Comparison of ENCODE assay signal across 1 cellular context in the genomic region with DNA sequence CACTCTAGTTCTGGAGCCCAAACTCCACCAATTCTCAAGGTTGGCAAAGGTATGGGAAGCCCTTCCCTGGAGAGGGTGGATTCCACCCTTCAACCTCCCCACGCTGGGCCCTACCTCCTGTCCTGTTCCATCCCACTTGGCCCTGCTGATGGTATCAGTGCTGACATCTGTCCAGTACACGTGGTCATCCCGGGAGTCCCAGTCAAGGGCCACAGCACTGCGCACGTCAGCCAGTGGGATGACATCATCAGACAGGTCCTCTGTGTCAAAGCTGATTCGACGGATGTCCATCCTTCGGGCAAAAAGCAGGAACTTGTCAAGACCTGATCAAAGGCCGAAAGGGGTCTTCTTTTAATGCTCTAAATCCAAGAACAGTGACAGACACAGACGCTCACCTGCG.
A peak's percentile ranks its signal among the peaks of the same experiment; 100 is the strongest.
TF ChIP-seq lines count a peak whose summit lies in the region.

No MANE protein-coding gene starts in this region.

TF ChIP-seq in K562, 482 proteins besides CTCF, POLR2A, EP300 and RAD21 (continued from another document and continues in another):
- TF ChIP-seq, protein P1, sequence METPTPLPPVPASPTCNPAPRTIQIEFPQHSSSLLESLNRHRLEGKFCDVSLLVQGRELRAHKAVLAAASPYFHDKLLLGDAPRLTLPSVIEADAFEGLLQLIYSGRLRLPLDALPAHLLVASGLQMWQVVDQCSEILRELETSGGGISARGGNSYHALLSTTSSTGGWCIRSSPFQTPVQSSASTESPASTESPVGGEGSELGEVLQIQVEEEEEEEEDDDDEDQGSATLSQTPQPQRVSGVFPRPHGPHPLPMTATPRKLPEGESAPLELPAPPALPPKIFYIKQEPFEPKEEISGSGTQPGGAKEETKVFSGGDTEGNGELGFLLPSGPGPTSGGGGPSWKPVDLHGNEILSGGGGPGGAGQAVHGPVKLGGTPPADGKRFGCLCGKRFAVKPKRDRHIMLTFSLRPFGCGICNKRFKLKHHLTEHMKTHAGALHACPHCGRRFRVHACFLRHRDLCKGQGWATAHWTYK (CRISPR knock-in tag; IDR thresholded peaks at IDR 0.05) = no peak
- TF ChIP-seq ZNF232 (CRISPR knock-in tag; IDR thresholded peaks at IDR 0.05) (no peak), YBX1 (IDR thresholded peaks at IDR 0.05) (no peak), ZC3H4 (CRISPR knock-in tag; IDR thresholded peaks at IDR 0.05; ENCODE audit: borderline replicate concordance) (no peak), ZNF507 (tag; conservative IDR thresholded peaks at IDR 0.05) (no peak), HSF4 (CRISPR knock-in tag; IDR thresholded peaks at IDR 0.05; ENCODE audit: borderline replicate concordance) (no peak), GABPB2 (CRISPR knock-in tag; conservative IDR thresholded peaks at IDR 0.05) (no peak), TAF9B (IDR thresholded peaks at IDR 0.05; ENCODE audit: partially characterized antibody) (no peak), U2AF1 (optimal IDR thresholded peaks at IDR 0.05; ENCODE audit: low read depth, low read length) (no peak), MYC (IDR thresholded peaks at IDR 0.05; ENCODE audit: low read depth, low read length) (peak; percentile 90), MYC (CRISPR knock-in tag; IDR thresholded peaks at IDR 0.05; ENCODE audit: borderline replicate concordance, low read depth) (no peak), EP400 (IDR thresholded peaks at IDR 0.05) (peak; percentile 38; the same call in 1 of the 2 replicates), ZNF444 (CRISPR knock-in tag; IDR thresholded peaks at IDR 0.05) (no peak), JUN (IDR thresholded peaks at IDR 0.05; ENCODE audit: borderline replicate concordance, low read depth, low read length) (peak; percentile 88), JUN (CRISPR knock-in tag; IDR thresholded peaks at IDR 0.05; ENCODE audit: borderline replicate concordance) (no peak), BDP1 (IDR thresholded peaks at IDR 0.05; ENCODE audit: insufficient read depth, insufficient read length) (no peak), NFRKB (IDR thresholded peaks at IDR 0.05; ENCODE audit: low read depth) (no peak), ETV1 (tag; conservative IDR thresholded peaks at IDR 0.05; ENCODE audit: low read depth) (no peak), ETV5 (CRISPR knock-in tag; IDR thresholded peaks at IDR 0.05; ENCODE audit: low read depth) (no peak), SAFB (IDR thresholded peaks at IDR 0.05; ENCODE audit: borderline replicate concordance, low read depth, low read length) (no peak), DACH1 (IDR thresholded peaks at IDR 0.05; ENCODE audit: partially characterized antibody) (no peak), BRCA1 (IDR thresholded peaks at IDR 0.05) (no peak), BRCA1 (CRISPR knock-in tag; IDR thresholded peaks at IDR 0.05) (no peak), ZNF436 (CRISPR knock-in tag; IDR thresholded peaks at IDR 0.05) (no peak), TCF3 (CRISPR knock-in tag; IDR thresholded peaks at IDR 0.05) (no peak), ZNF57 (CRISPR knock-in tag; IDR thresholded peaks at IDR 0.05) (no peak), NEUROD1 (IDR thresholded peaks at IDR 0.05; ENCODE audit: borderline replicate concordance, low read depth, low read length, partially characterized antibody) (no peak), HDGF (IDR thresholded peaks at IDR 0.05) (no peak), ZNF23 (CRISPR knock-in tag; IDR thresholded peaks at IDR 0.05) (no peak)
- TF ChIP-seq, protein P2, sequence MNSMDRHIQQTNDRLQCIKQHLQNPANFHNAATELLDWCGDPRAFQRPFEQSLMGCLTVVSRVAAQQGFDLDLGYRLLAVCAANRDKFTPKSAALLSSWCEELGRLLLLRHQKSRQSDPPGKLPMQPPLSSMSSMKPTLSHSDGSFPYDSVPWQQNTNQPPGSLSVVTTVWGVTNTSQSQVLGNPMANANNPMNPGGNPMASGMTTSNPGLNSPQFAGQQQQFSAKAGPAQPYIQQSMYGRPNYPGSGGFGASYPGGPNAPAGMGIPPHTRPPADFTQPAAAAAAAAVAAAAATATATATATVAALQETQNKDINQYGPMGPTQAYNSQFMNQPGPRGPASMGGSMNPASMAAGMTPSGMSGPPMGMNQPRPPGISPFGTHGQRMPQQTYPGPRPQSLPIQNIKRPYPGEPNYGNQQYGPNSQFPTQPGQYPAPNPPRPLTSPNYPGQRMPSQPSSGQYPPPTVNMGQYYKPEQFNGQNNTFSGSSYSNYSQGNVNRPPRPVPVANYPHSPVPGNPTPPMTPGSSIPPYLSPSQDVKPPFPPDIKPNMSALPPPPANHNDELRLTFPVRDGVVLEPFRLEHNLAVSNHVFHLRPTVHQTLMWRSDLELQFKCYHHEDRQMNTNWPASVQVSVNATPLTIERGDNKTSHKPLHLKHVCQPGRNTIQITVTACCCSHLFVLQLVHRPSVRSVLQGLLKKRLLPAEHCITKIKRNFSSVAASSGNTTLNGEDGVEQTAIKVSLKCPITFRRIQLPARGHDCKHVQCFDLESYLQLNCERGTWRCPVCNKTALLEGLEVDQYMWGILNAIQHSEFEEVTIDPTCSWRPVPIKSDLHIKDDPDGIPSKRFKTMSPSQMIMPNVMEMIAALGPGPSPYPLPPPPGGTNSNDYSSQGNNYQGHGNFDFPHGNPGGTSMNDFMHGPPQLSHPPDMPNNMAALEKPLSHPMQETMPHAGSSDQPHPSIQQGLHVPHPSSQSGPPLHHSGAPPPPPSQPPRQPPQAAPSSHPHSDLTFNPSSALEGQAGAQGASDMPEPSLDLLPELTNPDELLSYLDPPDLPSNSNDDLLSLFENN (IDR thresholded peaks at IDR 0.05; ENCODE audit: low read depth in 2 of 2, low read length in 2 of 2) = no peak
- TF ChIP-seq, protein P3, sequence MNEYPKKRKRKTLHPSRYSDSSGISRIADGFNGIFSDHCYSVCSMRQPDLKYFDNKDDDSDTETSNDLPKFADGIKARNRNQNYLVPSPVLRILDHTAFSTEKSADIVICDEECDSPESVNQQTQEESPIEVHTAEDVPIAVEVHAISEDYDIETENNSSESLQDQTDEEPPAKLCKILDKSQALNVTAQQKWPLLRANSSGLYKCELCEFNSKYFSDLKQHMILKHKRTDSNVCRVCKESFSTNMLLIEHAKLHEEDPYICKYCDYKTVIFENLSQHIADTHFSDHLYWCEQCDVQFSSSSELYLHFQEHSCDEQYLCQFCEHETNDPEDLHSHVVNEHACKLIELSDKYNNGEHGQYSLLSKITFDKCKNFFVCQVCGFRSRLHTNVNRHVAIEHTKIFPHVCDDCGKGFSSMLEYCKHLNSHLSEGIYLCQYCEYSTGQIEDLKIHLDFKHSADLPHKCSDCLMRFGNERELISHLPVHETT (CRISPR knock-in tag; conservative IDR thresholded peaks at IDR 0.05 in 1 of 2, IDR thresholded peaks at IDR 0.05 in 1 of 2) = no peak
- TF ChIP-seq, protein P4, sequence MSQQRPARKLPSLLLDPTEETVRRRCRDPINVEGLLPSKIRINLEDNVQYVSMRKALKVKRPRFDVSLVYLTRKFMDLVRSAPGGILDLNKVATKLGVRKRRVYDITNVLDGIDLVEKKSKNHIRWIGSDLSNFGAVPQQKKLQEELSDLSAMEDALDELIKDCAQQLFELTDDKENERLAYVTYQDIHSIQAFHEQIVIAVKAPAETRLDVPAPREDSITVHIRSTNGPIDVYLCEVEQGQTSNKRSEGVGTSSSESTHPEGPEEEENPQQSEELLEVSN (IDR thresholded peaks at IDR 0.05; ENCODE audit: borderline replicate concordance in 1 of 2, extremely low read depth in 1 of 2, insufficient read depth in 1 of 2, insufficient read length in 1 of 2, low read depth in 1 of 2, low read length in 1 of 2, poor library complexity in 1 of 2, severe bottlenecking in 1 of 2) = no peak
- TF ChIP-seq, protein P5, sequence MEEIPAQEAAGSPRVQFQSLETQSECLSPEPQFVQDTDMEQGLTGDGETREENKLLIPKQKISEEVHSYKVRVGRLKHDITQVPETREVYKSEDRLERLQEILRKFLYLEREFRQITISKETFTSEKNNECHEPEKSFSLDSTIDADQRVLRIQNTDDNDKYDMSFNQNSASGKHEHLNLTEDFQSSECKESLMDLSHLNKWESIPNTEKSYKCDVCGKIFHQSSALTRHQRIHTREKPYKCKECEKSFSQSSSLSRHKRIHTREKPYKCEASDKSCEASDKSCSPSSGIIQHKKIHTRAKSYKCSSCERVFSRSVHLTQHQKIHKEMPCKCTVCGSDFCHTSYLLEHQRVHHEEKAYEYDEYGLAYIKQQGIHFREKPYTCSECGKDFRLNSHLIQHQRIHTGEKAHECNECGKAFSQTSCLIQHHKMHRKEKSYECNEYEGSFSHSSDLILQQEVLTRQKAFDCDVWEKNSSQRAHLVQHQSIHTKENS (CRISPR knock-in tag; IDR thresholded peaks at IDR 0.05) = no peak
- TF ChIP-seq, protein P6, sequence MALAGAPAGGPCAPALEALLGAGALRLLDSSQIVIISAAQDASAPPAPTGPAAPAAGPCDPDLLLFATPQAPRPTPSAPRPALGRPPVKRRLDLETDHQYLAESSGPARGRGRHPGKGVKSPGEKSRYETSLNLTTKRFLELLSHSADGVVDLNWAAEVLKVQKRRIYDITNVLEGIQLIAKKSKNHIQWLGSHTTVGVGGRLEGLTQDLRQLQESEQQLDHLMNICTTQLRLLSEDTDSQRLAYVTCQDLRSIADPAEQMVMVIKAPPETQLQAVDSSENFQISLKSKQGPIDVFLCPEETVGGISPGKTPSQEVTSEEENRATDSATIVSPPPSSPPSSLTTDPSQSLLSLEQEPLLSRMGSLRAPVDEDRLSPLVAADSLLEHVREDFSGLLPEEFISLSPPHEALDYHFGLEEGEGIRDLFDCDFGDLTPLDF (CRISPR knock-in tag; IDR thresholded peaks at IDR 0.05) = no peak
- TF ChIP-seq, protein P7, sequence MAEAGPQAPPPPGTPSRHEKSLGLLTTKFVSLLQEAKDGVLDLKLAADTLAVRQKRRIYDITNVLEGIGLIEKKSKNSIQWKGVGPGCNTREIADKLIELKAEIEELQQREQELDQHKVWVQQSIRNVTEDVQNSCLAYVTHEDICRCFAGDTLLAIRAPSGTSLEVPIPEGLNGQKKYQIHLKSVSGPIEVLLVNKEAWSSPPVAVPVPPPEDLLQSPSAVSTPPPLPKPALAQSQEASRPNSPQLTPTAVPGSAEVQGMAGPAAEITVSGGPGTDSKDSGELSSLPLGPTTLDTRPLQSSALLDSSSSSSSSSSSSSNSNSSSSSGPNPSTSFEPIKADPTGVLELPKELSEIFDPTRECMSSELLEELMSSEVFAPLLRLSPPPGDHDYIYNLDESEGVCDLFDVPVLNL (CRISPR knock-in tag; IDR thresholded peaks at IDR 0.05; ENCODE audit: low read depth) = no peak
- TF ChIP-seq, protein P8, sequence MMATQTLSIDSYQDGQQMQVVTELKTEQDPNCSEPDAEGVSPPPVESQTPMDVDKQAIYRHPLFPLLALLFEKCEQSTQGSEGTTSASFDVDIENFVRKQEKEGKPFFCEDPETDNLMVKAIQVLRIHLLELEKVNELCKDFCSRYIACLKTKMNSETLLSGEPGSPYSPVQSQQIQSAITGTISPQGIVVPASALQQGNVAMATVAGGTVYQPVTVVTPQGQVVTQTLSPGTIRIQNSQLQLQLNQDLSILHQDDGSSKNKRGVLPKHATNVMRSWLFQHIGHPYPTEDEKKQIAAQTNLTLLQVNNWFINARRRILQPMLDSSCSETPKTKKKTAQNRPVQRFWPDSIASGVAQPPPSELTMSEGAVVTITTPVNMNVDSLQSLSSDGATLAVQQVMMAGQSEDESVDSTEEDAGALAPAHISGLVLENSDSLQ (IDR thresholded peaks at IDR 0.05) = peak; percentile 86
- TF ChIP-seq, protein P9, sequence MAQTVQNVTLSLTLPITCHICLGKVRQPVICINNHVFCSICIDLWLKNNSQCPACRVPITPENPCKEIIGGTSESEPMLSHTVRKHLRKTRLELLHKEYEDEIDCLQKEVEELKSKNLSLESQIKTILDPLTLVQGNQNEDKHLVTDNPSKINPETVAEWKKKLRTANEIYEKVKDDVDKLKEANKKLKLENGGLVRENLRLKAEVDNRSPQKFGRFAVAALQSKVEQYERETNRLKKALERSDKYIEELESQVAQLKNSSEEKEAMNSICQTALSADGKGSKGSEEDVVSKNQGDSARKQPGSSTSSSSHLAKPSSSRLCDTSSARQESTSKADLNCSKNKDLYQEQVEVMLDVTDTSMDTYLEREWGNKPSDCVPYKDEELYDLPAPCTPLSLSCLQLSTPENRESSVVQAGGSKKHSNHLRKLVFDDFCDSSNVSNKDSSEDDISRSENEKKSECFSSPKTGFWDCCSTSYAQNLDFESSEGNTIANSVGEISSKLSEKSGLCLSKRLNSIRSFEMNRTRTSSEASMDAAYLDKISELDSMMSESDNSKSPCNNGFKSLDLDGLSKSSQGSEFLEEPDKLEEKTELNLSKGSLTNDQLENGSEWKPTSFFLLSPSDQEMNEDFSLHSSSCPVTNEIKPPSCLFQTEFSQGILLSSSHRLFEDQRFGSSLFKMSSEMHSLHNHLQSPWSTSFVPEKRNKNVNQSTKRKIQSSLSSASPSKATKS (CRISPR knock-in tag; IDR thresholded peaks at IDR 0.05) = no peak
- TF ChIP-seq, protein P10, sequence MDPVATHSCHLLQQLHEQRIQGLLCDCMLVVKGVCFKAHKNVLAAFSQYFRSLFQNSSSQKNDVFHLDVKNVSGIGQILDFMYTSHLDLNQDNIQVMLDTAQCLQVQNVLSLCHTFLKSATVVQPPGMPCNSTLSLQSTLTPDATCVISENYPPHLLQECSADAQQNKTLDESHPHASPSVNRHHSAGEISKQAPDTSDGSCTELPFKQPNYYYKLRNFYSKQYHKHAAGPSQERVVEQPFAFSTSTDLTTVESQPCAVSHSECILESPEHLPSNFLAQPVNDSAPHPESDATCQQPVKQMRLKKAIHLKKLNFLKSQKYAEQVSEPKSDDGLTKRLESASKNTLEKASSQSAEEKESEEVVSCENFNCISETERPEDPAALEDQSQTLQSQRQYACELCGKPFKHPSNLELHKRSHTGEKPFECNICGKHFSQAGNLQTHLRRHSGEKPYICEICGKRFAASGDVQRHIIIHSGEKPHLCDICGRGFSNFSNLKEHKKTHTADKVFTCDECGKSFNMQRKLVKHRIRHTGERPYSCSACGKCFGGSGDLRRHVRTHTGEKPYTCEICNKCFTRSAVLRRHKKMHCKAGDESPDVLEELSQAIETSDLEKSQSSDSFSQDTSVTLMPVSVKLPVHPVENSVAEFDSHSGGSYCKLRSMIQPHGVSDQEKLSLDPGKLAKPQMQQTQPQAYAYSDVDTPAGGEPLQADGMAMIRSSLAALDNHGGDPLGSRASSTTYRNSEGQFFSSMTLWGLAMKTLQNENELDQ (CRISPR knock-in tag; IDR thresholded peaks at IDR 0.05; ENCODE audit: borderline replicate concordance) = no peak
- TF ChIP-seq, protein P11, sequence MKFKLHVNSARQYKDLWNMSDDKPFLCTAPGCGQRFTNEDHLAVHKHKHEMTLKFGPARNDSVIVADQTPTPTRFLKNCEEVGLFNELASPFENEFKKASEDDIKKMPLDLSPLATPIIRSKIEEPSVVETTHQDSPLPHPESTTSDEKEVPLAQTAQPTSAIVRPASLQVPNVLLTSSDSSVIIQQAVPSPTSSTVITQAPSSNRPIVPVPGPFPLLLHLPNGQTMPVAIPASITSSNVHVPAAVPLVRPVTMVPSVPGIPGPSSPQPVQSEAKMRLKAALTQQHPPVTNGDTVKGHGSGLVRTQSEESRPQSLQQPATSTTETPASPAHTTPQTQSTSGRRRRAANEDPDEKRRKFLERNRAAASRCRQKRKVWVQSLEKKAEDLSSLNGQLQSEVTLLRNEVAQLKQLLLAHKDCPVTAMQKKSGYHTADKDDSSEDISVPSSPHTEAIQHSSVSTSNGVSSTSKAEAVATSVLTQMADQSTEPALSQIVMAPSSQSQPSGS (CRISPR knock-in tag; IDR thresholded peaks at IDR 0.05) = peak; percentile 39; the same call in 1 of the 2 replicates
